24 cellular contexts compared by ENCODE assay signal in genomic region chr3:53739926-53740325, GRCh38.
"Had no signal": no experiment of that assay in that cellular context is flagged by ENCODE, and none has a peak within 500 bp of the region (broad histone marks: within the 10 kb centered on the region; RNA-seq: fewer than 3 reads in every experiment).

No MANE protein-coding gene starts in this region.

- H3K27ac ChIP-seq: body of pancreas, cardiac muscle cell, Peyer's patch, SJSA1 had no signal

- H3K9me3 ChIP-seq: body of pancreas, Peyer's patch, SJSA1 had no signal

- DNase-seq: activated B cell treated with CpG ODN at 0.5 μM for 24 hours; activated CD8-positive, alpha-beta memory T cell treated with anti-CD3 and anti-CD28 coated beads, Interleukin-2, amount 50 U/mL, for 48 hours; activated CD8-positive, alpha-beta T cell treated with anti-CD3 and anti-CD28 coated beads for 36 hours; activated effector memory CD4-positive, alpha-beta T cell treated with Interleukin-2 at 50 U/mL for 16 hours; activated naive CD4-positive, alpha-beta T cell; activated T-cell treated with anti-CD3 and anti-CD28 coated beads, Interleukin-2, amount 50 U/mL, for 1 hour; aorta; body of pancreas; Karpas-422; NCI-H1048; NCI-H146; NCI-H187 treated with DMSO at 0.1 percent for 48 hours; NCI-H2081 treated with DMSO at 0.1 percent for 48 hours; NCI-H446; NCI-H524; Peyer's patch; SHP77; T1000 had no signal

- H3K36me3 ChIP-seq: Peyer's patch, SJSA1 had no signal

- ATAC-seq: activated CD8-positive, alpha-beta T cell treated with anti-CD3 and anti-CD28 coated beads for 36 hours; body of pancreas; K562 had no signal

- H3K27me3 ChIP-seq: body of pancreas, cardiac muscle cell, Peyer's patch had no signal

- H3K36me3 Mint-ChIP-seq: activated naive CD4-positive, alpha-beta T cell treated with anti-CD3 and anti-CD28 coated beads, Interleukin-2, amount 50 U/mL, for 24 hours had no signal

- H3K27ac Mint-ChIP-seq: activated B cell treated with CpG ODN at 0.5 μM for 24 hours; activated CD8-positive, alpha-beta T cell treated with anti-CD3 and anti-CD28 coated beads for 36 hours; activated naive CD4-positive, alpha-beta T cell treated with anti-CD3 and anti-CD28 coated beads, Interleukin-2, amount 50 U/mL, for 24 hours; activated T-helper 1 cell treated with anti-CD3 and anti-CD28 coated beads, Interleukin-12 subunit alpha, Interleukin-12 subunit beta, Interleukin-2, Interleukin-4 antibody, amounts not matched to agents 30 ng/mL and 10 ng/mL and 1 ng/mL, durations not matched to agents 14 hours and 24 hours and 36 hours; T-helper 1 cell treated with Interleukin-12 subunit alpha and Interleukin-12 subunit beta and Interleukin-4 antibody, amounts not matched to agents 30 μg/mL and 1 μg/mL, for 36 hours had no signal

- H3K4me3 Mint-ChIP-seq: activated B cell treated with CpG ODN at 0.5 μM for 24 hours; activated CD8-positive, alpha-beta T cell treated with anti-CD3 and anti-CD28 coated beads for 36 hours; activated naive CD4-positive, alpha-beta T cell treated with anti-CD3 and anti-CD28 coated beads, Interleukin-2, amount 50 U/mL, for 24 hours; activated T-helper 1 cell treated with anti-CD3 and anti-CD28 coated beads, Interleukin-12 subunit alpha, Interleukin-12 subunit beta, Interleukin-2, Interleukin-4 antibody, amounts not matched to agents 30 ng/mL and 10 ng/mL and 1 ng/mL, durations not matched to agents 14 hours and 24 hours and 36 hours; T-helper 1 cell treated with Interleukin-12 subunit alpha and Interleukin-12 subunit beta and Interleukin-4 antibody, amounts not matched to agents 30 μg/mL and 1 μg/mL, for 36 hours had no signal

- H3K4me1 ChIP-seq: Peyer's patch, SJSA1 had no signal

- H3K4me3 ChIP-seq: body of pancreas, cardiac muscle cell, K562, Peyer's patch, SJSA1 had no signal

- H3K4me1 Mint-ChIP-seq: activated naive CD4-positive, alpha-beta T cell treated with anti-CD3 and anti-CD28 coated beads, Interleukin-2, amount 50 U/mL, for 24 hours had no signal

- H3K9me3 Mint-ChIP-seq: activated B cell treated with CpG ODN at 0.5 μM for 24 hours; activated CD8-positive, alpha-beta T cell treated with anti-CD3 and anti-CD28 coated beads for 36 hours; activated naive CD4-positive, alpha-beta T cell treated with anti-CD3 and anti-CD28 coated beads, Interleukin-2, amount 50 U/mL, for 24 hours; activated T-helper 1 cell treated with anti-CD3 and anti-CD28 coated beads, Interleukin-12 subunit alpha, Interleukin-12 subunit beta, Interleukin-2, Interleukin-4 antibody, amounts not matched to agents 30 ng/mL and 10 ng/mL and 1 ng/mL, durations not matched to agents 14 hours and 24 hours and 36 hours; T-helper 1 cell treated with Interleukin-12 subunit alpha and Interleukin-12 subunit beta and Interleukin-4 antibody, amounts not matched to agents 30 μg/mL and 1 μg/mL, for 36 hours had no signal
